In the genomic region with DNA sequence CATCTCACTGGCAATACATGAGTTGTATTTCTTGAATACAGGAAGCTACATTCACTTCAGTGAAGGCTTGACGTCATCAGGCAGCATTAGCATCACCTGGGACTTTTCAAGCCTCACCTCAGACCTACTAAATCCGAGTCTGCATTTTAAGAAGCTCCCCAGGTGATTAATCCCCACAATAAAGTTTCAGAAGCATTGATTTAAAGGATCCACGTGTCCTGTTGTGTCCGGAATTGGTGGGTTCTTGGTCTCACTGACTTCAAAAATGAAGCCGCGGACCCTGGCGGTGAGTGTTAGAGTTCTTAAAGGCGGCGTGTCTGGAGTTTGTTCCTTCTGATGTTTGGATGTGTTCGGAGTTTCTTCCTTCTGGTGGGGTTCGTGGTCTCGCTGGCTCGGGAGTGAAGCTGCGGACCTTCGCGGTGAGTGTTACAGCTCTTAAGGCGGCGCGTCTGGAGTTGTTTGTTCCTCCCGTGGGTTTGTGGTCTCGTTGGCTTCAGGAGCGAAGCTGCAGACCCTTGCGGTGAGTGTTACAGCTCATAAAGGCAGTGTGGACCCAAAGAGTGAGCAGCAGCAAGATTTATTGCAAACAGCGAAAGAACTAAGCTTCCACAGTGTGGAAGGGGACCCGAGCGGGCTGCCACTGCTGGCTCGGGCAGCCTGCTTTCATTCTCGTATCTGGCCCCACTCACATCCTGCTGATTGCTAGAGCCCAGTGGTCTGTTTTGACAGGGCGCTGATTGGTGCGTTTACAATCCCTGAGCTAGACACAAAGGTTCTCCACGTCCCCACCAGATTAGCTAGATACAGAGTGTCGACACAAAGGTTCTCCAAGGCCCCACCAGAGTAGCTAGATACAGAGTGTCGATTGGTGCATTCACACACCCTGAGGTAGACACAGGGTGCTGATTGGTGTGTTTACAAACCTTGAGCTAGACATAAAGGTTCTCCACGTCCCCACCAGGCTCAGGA, we compare ENCODE assay signal across 8 cellular contexts.
DNase-seq lines count a peak whose midpoint lies in the region; ATAC-seq lines count a peak whose summit lies in the region.
"Not testable (repeated sequence)": the region's sequence is repeated elsewhere in the genome, so short reads cannot be mapped to it uniquely, and the experiment has no call there.

No MANE protein-coding gene starts in this region.

- DNase-seq in CD1c-positive myeloid dendritic cell (ENCODE audit: extremely low spot score) (peak; percentile 62), medulla oblongata (ENCODE audit: extremely low spot score) (peak; percentile 51)
- DNase-seq in activated CD4-positive, alpha-beta T cell treated with anti-CD3 and anti-CD28 coated beads for 36 hours, result peak; percentile 79
- peak; percentile 90 for DNase-seq in activated naive CD4-positive, alpha-beta T cell treated with anti-CD3 and anti-CD28 coated beads for 36 hours
- DNase-seq in stimulated activated CD4-positive, alpha-beta T cell treated with anti-CD3 and anti-CD28 coated beads, TNF-alpha, amount 100 ng/mL, for 4 hours (ENCODE audit: low read depth in 3 of 3), result peak; percentile 13 to 35 (median 26)

- peak overlapping the region; percentile 82 for H3K4me3 Mint-ChIP-seq in activated CD4-positive, alpha-beta T cell treated with anti-CD3 and anti-CD28 coated beads for 36 hours
- peak overlapping the region; percentile 83 for H3K4me3 Mint-ChIP-seq in activated naive CD4-positive, alpha-beta T cell treated with anti-CD3 and anti-CD28 coated beads for 36 hours

- CTCF ChIA-PET in activated CD4-positive, alpha-beta T cell treated with anti-CD3 and anti-CD28 coated beads for 36 hours (lab: Charles Lee), result interaction anchor here (0.6 to 2.0 kb wide), 14 partner anchors 8 to 326 kb away, joined by 3 to 18 read pairs (median 4); no protein-coding TSS in a partner anchor
- CTCF ChIA-PET in activated naive CD4-positive, alpha-beta T cell treated with anti-CD3 and anti-CD28 coated beads for 36 hours (lab: Charles Lee), result interaction anchor here (0.6 to 2.7 kb wide), 11 partner anchors 9 to 323 kb away, joined by 3 to 13 read pairs (median 4); no protein-coding TSS in a partner anchor

- H3K27ac Mint-ChIP-seq in activated CD4-positive, alpha-beta T cell treated with anti-CD3 and anti-CD28 coated beads for 36 hours, result peak overlapping the region; percentile 89
- peak overlapping the region; percentile 83 for H3K27ac Mint-ChIP-seq in activated naive CD4-positive, alpha-beta T cell treated with anti-CD3 and anti-CD28 coated beads for 36 hours

- peak; percentile 71 for ATAC-seq in GM19043 (IDR thresholded peaks at IDR 0.05; ENCODE audit: low read depth, unreplicated experiment)
- peak; percentile 85 for ATAC-seq in HG02642 (IDR thresholded peaks at IDR 0.05; ENCODE audit: poor library complexity, unreplicated experiment)
- ATAC-seq in HG03460 (IDR thresholded peaks at IDR 0.05; ENCODE audit: unreplicated experiment), result peak; percentile 70
- ATAC-seq in activated CD4-positive, alpha-beta T cell treated with anti-CD3 and anti-CD28 coated beads for 36 hours, result peak; percentile 99

- H3K36me3 Mint-ChIP-seq in activated CD4-positive, alpha-beta T cell treated with anti-CD3 and anti-CD28 coated beads for 36 hours (ENCODE audit: low read depth); activated naive CD4-positive, alpha-beta T cell treated with anti-CD3 and anti-CD28 coated beads for 36 hours (ENCODE audit: low read depth): not testable (repeated sequence)

- not testable (repeated sequence) for H3K27me3 Mint-ChIP-seq in activated CD4-positive, alpha-beta T cell treated with anti-CD3 and anti-CD28 coated beads for 36 hours; activated naive CD4-positive, alpha-beta T cell treated with anti-CD3 and anti-CD28 coated beads for 36 hours (ENCODE audit: low read depth)

- intact Hi-C loops in activated CD4-positive, alpha-beta T cell treated with anti-CD3 and anti-CD28 coated beads for 36 hours (cut with DNase I, micrococcal nuclease), result loop anchor here (1.0 to 5.0 kb wide), 5 partner anchors 122 to 411 kb away; a partner anchor contains a TSS
- intact Hi-C loops in activated naive CD4-positive, alpha-beta T cell treated with anti-CD3 and anti-CD28 coated beads for 36 hours (cut with micrococcal nuclease), result loop anchor here (1.0 to 5.0 kb wide), 10 partner anchors 46 to 1634 kb away; a partner anchor contains a TSS

- H3K4me1 Mint-ChIP-seq in activated CD4-positive, alpha-beta T cell treated with anti-CD3 and anti-CD28 coated beads for 36 hours, result peaks cover 14% of the 10 kb centered on the region
- H3K4me1 Mint-ChIP-seq in activated naive CD4-positive, alpha-beta T cell treated with anti-CD3 and anti-CD28 coated beads for 36 hours (ENCODE audit: low read depth), result peaks cover 17% of the 10 kb centered on the region

- not testable (repeated sequence) for H3K9me3 Mint-ChIP-seq in activated CD4-positive, alpha-beta T cell treated with anti-CD3 and anti-CD28 coated beads for 36 hours (ENCODE audit: low read depth); activated naive CD4-positive, alpha-beta T cell treated with anti-CD3 and anti-CD28 coated beads for 36 hours

- POLR2A ChIA-PET in activated CD4-positive, alpha-beta T cell treated with anti-CD3 and anti-CD28 coated beads for 36 hours (lab: Charles Lee), result interaction anchor here (0.6 to 1.2 kb wide), 4 partner anchors 10 to 183 kb away, joined by 3 to 4 read pairs (median 3); no protein-coding TSS in a partner anchor

Comparison
In these comparisons a context has a peak if more than half of its experiments do, and no peak if none do; other contexts are left out.
1. Peak in every context shown above with its lines: DNase-seq and ATAC-seq.
2. DNase-seq: peak in every context shown above with its lines; median percentile 90 in activated naive CD4-positive, alpha-beta T cell treated with anti-CD3 and anti-CD28 coated beads for 36 hours; 79 in activated CD4-positive, alpha-beta T cell treated with anti-CD3 and anti-CD28 coated beads for 36 hours; 62 in CD1c-positive myeloid dendritic cell; 51 in medulla oblongata; 26 in stimulated activated CD4-positive, alpha-beta T cell treated with anti-CD3 and anti-CD28 coated beads, TNF-alpha, amount 100 ng/mL, for 4 hours.